In the genomic region with DNA sequence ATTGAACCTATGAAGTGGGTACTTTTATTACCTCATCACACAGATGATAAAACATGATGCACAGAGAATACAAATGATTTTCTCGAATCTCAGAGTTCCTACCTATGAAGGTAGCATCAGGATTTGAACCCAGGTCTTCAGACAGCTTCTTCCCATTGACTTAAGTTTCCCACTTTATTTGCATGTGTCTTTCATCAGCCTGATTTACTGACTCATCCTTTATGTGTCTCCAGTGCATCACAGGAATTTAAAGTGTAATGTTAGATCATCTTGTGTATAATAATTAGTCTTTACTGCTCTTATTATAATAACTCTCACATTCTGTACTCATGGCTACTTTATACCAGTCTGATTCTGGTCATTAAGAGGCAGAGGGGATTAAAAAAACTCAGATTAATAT, we compare ENCODE assay signal across 1 cellular context.
TF ChIP-seq lines count a peak whose summit lies in the region.

No MANE protein-coding gene starts in this region.

TF ChIP-seq in GM12878, 131 proteins besides CTCF, POLR2A, EP300 and RAD21 (continued from another document):
- TF ChIP-seq, protein P1, sequence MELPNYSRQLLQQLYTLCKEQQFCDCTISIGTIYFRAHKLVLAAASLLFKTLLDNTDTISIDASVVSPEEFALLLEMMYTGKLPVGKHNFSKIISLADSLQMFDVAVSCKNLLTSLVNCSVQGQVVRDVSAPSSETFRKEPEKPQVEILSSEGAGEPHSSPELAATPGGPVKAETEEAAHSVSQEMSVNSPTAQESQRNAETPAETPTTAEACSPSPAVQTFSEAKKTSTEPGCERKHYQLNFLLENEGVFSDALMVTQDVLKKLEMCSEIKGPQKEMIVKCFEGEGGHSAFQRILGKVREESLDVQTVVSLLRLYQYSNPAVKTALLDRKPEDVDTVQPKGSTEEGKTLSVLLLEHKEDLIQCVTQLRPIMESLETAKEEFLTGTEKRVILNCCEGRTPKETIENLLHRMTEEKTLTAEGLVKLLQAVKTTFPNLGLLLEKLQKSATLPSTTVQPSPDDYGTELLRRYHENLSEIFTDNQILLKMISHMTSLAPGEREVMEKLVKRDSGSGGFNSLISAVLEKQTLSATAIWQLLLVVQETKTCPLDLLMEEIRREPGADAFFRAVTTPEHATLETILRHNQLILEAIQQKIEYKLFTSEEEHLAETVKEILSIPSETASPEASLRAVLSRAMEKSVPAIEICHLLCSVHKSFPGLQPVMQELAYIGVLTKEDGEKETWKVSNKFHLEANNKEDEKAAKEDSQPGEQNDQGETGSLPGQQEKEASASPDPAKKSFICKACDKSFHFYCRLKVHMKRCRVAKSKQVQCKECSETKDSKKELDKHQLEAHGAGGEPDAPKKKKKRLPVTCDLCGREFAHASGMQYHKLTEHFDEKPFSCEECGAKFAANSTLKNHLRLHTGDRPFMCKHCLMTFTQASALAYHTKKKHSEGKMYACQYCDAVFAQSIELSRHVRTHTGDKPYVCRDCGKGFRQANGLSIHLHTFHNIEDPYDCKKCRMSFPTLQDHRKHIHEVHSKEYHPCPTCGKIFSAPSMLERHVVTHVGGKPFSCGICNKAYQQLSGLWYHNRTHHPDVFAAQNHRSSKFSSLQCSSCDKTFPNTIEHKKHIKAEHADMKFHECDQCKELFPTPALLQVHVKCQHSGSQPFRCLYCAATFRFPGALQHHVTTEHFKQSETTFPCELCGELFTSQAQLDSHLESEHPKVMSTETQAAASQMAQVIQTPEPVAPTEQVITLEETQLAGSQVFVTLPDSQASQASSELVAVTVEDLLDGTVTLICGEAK (IDR thresholded peaks at IDR 0.05; ENCODE audit: borderline replicate concordance), result no peak
- TF ChIP-seq POU2F2 (IDR thresholded peaks at IDR 0.05; ENCODE audit: borderline replicate concordance, low read depth, low read length), result no peak
- no peak for TF ChIP-seq SIN3A (IDR thresholded peaks at IDR 0.05; ENCODE audit: low read depth, low read length)
- no peak for TF ChIP-seq BHLHE40 (IDR thresholded peaks at IDR 0.05; ENCODE audit: borderline replicate concordance in 1 of 2, low read depth in 2 of 2, low read length in 1 of 2)
- TF ChIP-seq REST (IDR thresholded peaks at IDR 0.05; ENCODE audit: low read depth, low read length), result no peak
